Comparison of ENCODE assay signal across 20 cellular contexts in genomic region chr4:90889171-90889570, GRCh38.
DNase-seq lines count a peak whose midpoint lies in the region; ATAC-seq, FAIRE-seq and TF ChIP-seq lines count a peak whose summit lies in the region.
"Had no signal": no experiment of that assay in that cellular context is flagged by ENCODE, and none has a peak within 500 bp of the region (broad histone marks: within the 10 kb centered on the region; RNA-seq: fewer than 3 reads in every experiment).

No MANE protein-coding gene starts in this region.

- no peak overlapping the region for H3K9ac ChIP-seq in endothelial cell of umbilical vein (replicated peaks; ENCODE audit: extremely low read depth, insufficient read depth, low read length)

- dilution Hi-C loops in endothelial cell of umbilical vein (cut with MboI; ENCODE audit: extremely low pct_ligation_motif_present, low sequenced_read_pairs), result no loop called here

- DNase-seq in amniotic epithelial cell (ENCODE audit: low read depth) (peak; percentile 54), endothelial cell of umbilical vein (ENCODE audit: low read depth, low spot score) (peak; percentile 37), foreskin keratinocyte (peak in 1 of 2 donors; percentile 34), renal cortical epithelial cell (ENCODE audit: low read depth) (peak; percentile 16), ascending aorta (ENCODE audit: low spot score in 2 of 2) (no peak), omental fat pad (ENCODE audit: low spot score) (no peak)
- DNase-seq: BE2C; CD8-positive, alpha-beta T cell; COR-L47; DMS153; DMS79 treated with DMSO at 0.1 percent for 48 hours; EL; H7 had no signal

- no peaks in the 10 kb centered on the region for H3K79me2 ChIP-seq in endothelial cell of umbilical vein (ENCODE audit: control insufficient read depth, insufficient read depth, low read length)

- CTCF ChIA-PET in endothelial cell of umbilical vein (lab: Charles Lee), result no interaction called here

- intact Hi-C loops in endothelial cell of umbilical vein (cut with micrococcal nuclease) (no loop called here), ascending aorta (cut with DNase I) (no loop called here)

- FAIRE-seq in endothelial cell of umbilical vein (lab: Jason Lieb, UNC), result no peak
- FAIRE-seq: A549, D721Med, G401.6, GM12891 had no signal

- ATAC-seq in foreskin keratinocyte (peak; percentile 69), HG02588 (IDR thresholded peaks at IDR 0.05; ENCODE audit: unreplicated experiment) (no peak), omental fat pad (ENCODE audit: low FRiP score) (no peak)
- ATAC-seq: A549; CD8-positive, alpha-beta T cell; GM23338 had no signal

- H3K9me1 ChIP-seq in endothelial cell of umbilical vein (replicated peaks; ENCODE audit: control insufficient read depth, extremely low read depth, insufficient read depth, low read length), result no peaks in the 10 kb centered on the region

- peak overlapping the region in 1 of 3 experiments; percentile 11 for H3K4me3 ChIP-seq in endothelial cell of umbilical vein (replicated peaks in 1 of 3; ENCODE audit: insufficient read depth in 1 of 3, low read depth in 1 of 3, low read length in 3 of 3)
- H3K4me3 ChIP-seq in ascending aorta, result no peak overlapping the region
- H3K4me3 ChIP-seq: A549, GM23338 had no signal

- H3K36me3 ChIP-seq in endothelial cell of umbilical vein (ENCODE audit: control insufficient read depth in 2 of 2, extremely low read depth in 1 of 2, insufficient read depth in 2 of 2, low read length in 2 of 2) (no peaks in the 10 kb centered on the region), ascending aorta (no peaks in the 10 kb centered on the region)
- H3K36me3 ChIP-seq: BE2C had no signal

- BruUV-seq in endothelial cell of umbilical vein (replicated peaks; lab: Mats Ljungman, UMichigan), result no TSS peak

- peak overlapping the region; percentile 38 for H2AFZ ChIP-seq in endothelial cell of umbilical vein (ENCODE audit: low read depth, low read length)
- H2AFZ ChIP-seq: GM23338 had no signal

- TF ChIP-seq CTCF in endothelial cell of umbilical vein (IDR thresholded peaks at IDR 0.05; ENCODE audit: extremely low read depth in 1 of 2, insufficient read depth in 1 of 2, low read depth in 1 of 2, low read length in 2 of 2), result no peak
- no peak for TF ChIP-seq CTCF in foreskin keratinocyte (conservative IDR thresholded peaks at IDR 0.05)
- no peak for TF ChIP-seq CTCF in ascending aorta (IDR thresholded peaks at IDR 0.05)
- TF ChIP-seq CTCF in omental fat pad (IDR thresholded peaks at IDR 0.05), result no peak

- POLR2A ChIA-PET in endothelial cell of umbilical vein (lab: Charles Lee), result no interaction called here

- H3K27me3 ChIP-seq in endothelial cell of umbilical vein (ENCODE audit: control insufficient read depth in 2 of 2, insufficient read depth in 2 of 2, low read length in 2 of 2) (no peaks in the 10 kb centered on the region), foreskin keratinocyte (no peaks in the 10 kb centered on the region), ascending aorta (no peaks in the 10 kb centered on the region)
- H3K27me3 ChIP-seq: BE2C had no signal

- H3K27ac ChIP-seq in endothelial cell of umbilical vein (ENCODE audit: insufficient read depth, low read depth, low read length), result no peak overlapping the region
- no peak overlapping the region for H3K27ac ChIP-seq in foreskin keratinocyte
- no peak overlapping the region for H3K27ac ChIP-seq in ascending aorta
- H3K27ac ChIP-seq: A549, C4-2B had no signal

- H4K20me1 ChIP-seq in endothelial cell of umbilical vein (replicated peaks; ENCODE audit: control insufficient read depth, extremely low read depth, insufficient read depth, low read length), result no peaks in the 10 kb centered on the region

- no peak for TF ChIP-seq POLR2A in endothelial cell of umbilical vein (IDR thresholded peaks at IDR 0.05; ENCODE audit: low read depth, low read length)

- H3K9me3 ChIP-seq in endothelial cell of umbilical vein (replicated peaks; ENCODE audit: control insufficient read depth, insufficient read depth, low read length) (no peaks in the 10 kb centered on the region), ascending aorta (no peaks in the 10 kb centered on the region)
- H3K9me3 ChIP-seq: A549, BE2C had no signal

- H3K4me1 ChIP-seq in endothelial cell of umbilical vein (ENCODE audit: control insufficient read depth, extremely low read depth, insufficient read depth, low read length) (peaks cover 6% of the 10 kb centered on the region), foreskin keratinocyte (no peaks in the 10 kb centered on the region), ascending aorta (no peaks in the 10 kb centered on the region)
- H3K4me1 ChIP-seq: A549, BE2C had no signal

- peak overlapping the region; percentile 24 for H3K4me2 ChIP-seq in endothelial cell of umbilical vein (ENCODE audit: insufficient read depth, low read length)
- H3K4me2 ChIP-seq: A549, GM23338 had no signal

TF ChIP-seq in endothelial cell of umbilical vein, 7 proteins besides CTCF, POLR2A, EP300 and RAD21:
- no peak for TF ChIP-seq GATA2 (IDR thresholded peaks at IDR 0.05; ENCODE audit: insufficient read depth, insufficient read length, low read depth, low read length)
- TF ChIP-seq FOS (IDR thresholded peaks at IDR 0.05; ENCODE audit: borderline replicate concordance, insufficient read depth, low read length), result no peak
- no peak for TF ChIP-seq EZH2 (IDR thresholded peaks at IDR 0.05; ENCODE audit: borderline replicate concordance, low read depth, low read length, severe bottlenecking)
- TF ChIP-seq JUN (IDR thresholded peaks at IDR 0.05; ENCODE audit: borderline replicate concordance, insufficient read depth, insufficient read length, low read depth), result no peak
- no peak for TF ChIP-seq POLR2AphosphoS5 (IDR thresholded peaks at IDR 0.05; ENCODE audit: insufficient read depth, low read depth, low read length)
- TF ChIP-seq MYC (IDR thresholded peaks at IDR 0.05; ENCODE audit: low read depth, low read length), result no peak
- TF ChIP-seq MAX (IDR thresholded peaks at IDR 0.05; ENCODE audit: insufficient read depth, insufficient read length), result no peak

Comparison
In these comparisons a context has a peak if more than half of its experiments do, and no peak if none do; other contexts are left out.
1. DNase-seq: peak in amniotic epithelial cell (single experiment), endothelial cell of umbilical vein (single experiment) and renal cortical epithelial cell (single experiment); none in ascending aorta (0 of 2) and omental fat pad (single experiment).